In genomic region chr20:8367679-8368078, GRCh38 we compare ENCODE assay signal across 22 cellular contexts.
"Had no signal": no experiment of that assay in that cellular context is flagged by ENCODE, and none has a peak within 500 bp of the region (broad histone marks: within the 10 kb centered on the region; RNA-seq: fewer than 3 reads in every experiment).

No MANE protein-coding gene starts in this region.

- H3K27ac Mint-ChIP-seq: activated CD8-positive, alpha-beta T cell treated with anti-CD3 and anti-CD28 coated beads for 36 hours; activated naive CD8-positive, alpha-beta T cell treated with anti-CD3 and anti-CD28 coated beads, Interleukin-2, amount 10 ng/mL, durations not matched to agents 7 days and 5 days; activated T-helper 2 cell treated with anti-CD3 and anti-CD28 coated beads, Interferon-gamma antibody, Interleukin-2, Interleukin-4, amounts not matched to agents 10 μg/mL and 5 μg/mL and 100 μg/mL, durations not matched to agents 14 hours and 24 hours and 36 hours; brain; endodermal cell; natural killer cell had no signal

- H3K4me3 Mint-ChIP-seq: activated CD8-positive, alpha-beta T cell treated with anti-CD3 and anti-CD28 coated beads for 36 hours; activated naive CD8-positive, alpha-beta T cell treated with anti-CD3 and anti-CD28 coated beads, Interleukin-2, amount 10 ng/mL, durations not matched to agents 7 days and 5 days; brain; endodermal cell; natural killer cell had no signal

- H3K9me3 Mint-ChIP-seq: activated CD8-positive, alpha-beta T cell treated with anti-CD3 and anti-CD28 coated beads for 36 hours; activated naive CD8-positive, alpha-beta T cell treated with anti-CD3 and anti-CD28 coated beads, Interleukin-2, amount 10 ng/mL, durations not matched to agents 7 days and 5 days; activated T-helper 2 cell treated with anti-CD3 and anti-CD28 coated beads, Interferon-gamma antibody, Interleukin-2, Interleukin-4, amounts not matched to agents 10 μg/mL and 5 μg/mL and 100 μg/mL, durations not matched to agents 14 hours and 24 hours and 36 hours; brain; endodermal cell; natural killer cell had no signal

- ATAC-seq: activated CD8-positive, alpha-beta T cell treated with anti-CD3 and anti-CD28 coated beads for 36 hours; left cardiac atrium; lower lobe of right lung; natural killer cell; sciatic nerve had no signal

- DNase-seq: activated CD4-positive, alpha-beta T cell treated with anti-CD3 and anti-CD28 coated beads for 48 hours; activated CD4-positive, CD25-positive, alpha-beta regulatory T cell; activated CD8-positive, alpha-beta T cell treated with anti-CD3 and anti-CD28 coated beads for 36 hours; activated naive CD4-positive, alpha-beta T cell treated with Interleukin-2 at 50 U/mL for 16 hours; activated naive CD8-positive, alpha-beta T cell treated with anti-CD3 and anti-CD28 coated beads, Interleukin-2, amount 10 ng/mL, durations not matched to agents 7 days and 5 days; activated T-cell treated with anti-CD3 and anti-CD28 coated beads, Interleukin-2, amount 50 U/mL, for 1 hour; amygdala; central memory CD4-positive, alpha-beta T cell; colonic mucosa; endodermal cell; foreskin fibroblast; hippocampal formation; left cardiac atrium; lower lobe of right lung; natural killer cell; ovary; stimulated activated CD4-positive, alpha-beta T cell treated with anti-CD3 and anti-CD28 coated beads, Interleukin-4, amount 100 ng/mL, for 4 hours; stimulated activated naive CD4-positive, alpha-beta T cell; substantia nigra had no signal

- H3K27me3 Mint-ChIP-seq: brain had no signal

- H3K36me3 Mint-ChIP-seq: activated naive CD8-positive, alpha-beta T cell treated with anti-CD3 and anti-CD28 coated beads, Interleukin-2, amount 10 ng/mL, durations not matched to agents 7 days and 5 days; brain; natural killer cell had no signal
